In genomic region chr5:172444626-172445365, GRCh38 we compare ENCODE assay signal across 13 cellular contexts. TPM values are rescaled to one million over a fixed set of nuclear protein-coding genes. Genes with fewer than 3 reads are reported as not detected.
A peak's percentile ranks its signal among the peaks of the same experiment; 100 is the strongest.
DNase-seq lines count a peak whose midpoint lies in the region; ATAC-seq and TF ChIP-seq lines count a peak whose summit lies in the region.
"Had no signal": no experiment of that assay in that cellular context is flagged by ENCODE, and none has a peak within 500 bp of the region (broad histone marks: within the 10 kb centered on the region; RNA-seq: fewer than 3 reads in every experiment).

No MANE protein-coding gene starts in this region.

- TF ChIP-seq CTCF in Calu3 (IDR thresholded peaks at IDR 0.05; ENCODE audit: unreplicated experiment) (no peak), breast epithelium (IDR thresholded peaks at IDR 0.05) (no peak), left lung (IDR thresholded peaks at IDR 0.05) (no peak), smooth muscle cell (IDR thresholded peaks at IDR 0.05; ENCODE audit: borderline replicate concordance, insufficient read depth, poor library complexity, severe bottlenecking) (no peak)

- no peaks in the 10 kb centered on the region for H3K36me3 Mint-ChIP-seq in Calu3 (ENCODE audit: insufficient read depth, unreplicated experiment)

- no peaks in the 10 kb centered on the region for H3F3A ChIP-seq in smooth muscle cell (ENCODE audit: low read depth)

- no peak overlapping the region for H2AFZ ChIP-seq in smooth muscle cell (ENCODE audit: low read depth)

- peaks cover 100% of the 10 kb centered on the region for H4K20me1 ChIP-seq in smooth muscle cell (ENCODE audit: low read depth)

- H3K4me3 ChIP-seq in breast epithelium (peak overlapping the region in 2 of 3 donors; percentile 29 to 54), left lung (no peak overlapping the region), smooth muscle cell (no peak overlapping the region)
- H3K4me3 ChIP-seq: HAP-1 had no signal

- H3K9ac ChIP-seq in smooth muscle cell (ENCODE audit: low read depth): no peak overlapping the region

- DNase-seq in Calu3 (no peak), breast epithelium (ENCODE audit: low spot score in 2 of 2) (no peak), left lung (peak; percentile 35 to 42), smooth muscle cell (lab: John Stamatoyannopoulos, UW; ENCODE audit: unreplicated experiment) (no peak), NCI-H1048 (lab: John Stamatoyannopoulos, UW) (no peak)
- DNase-seq in central memory CD4-positive, alpha-beta T cell: no peak
- DNase-seq: activated CD4-positive, alpha-beta T cell treated with anti-CD3 and anti-CD28 coated beads, Interleukin-2, amount 50 U/mL, for 48 hours; DMS53; T1000 had no signal

- no peaks in the 10 kb centered on the region for H3K27me3 Mint-ChIP-seq in Calu3 (ENCODE audit: unreplicated experiment)

- peak overlapping the region; percentile 18 for H3K27ac Mint-ChIP-seq in Calu3 (ENCODE audit: unreplicated experiment)
- H3K27ac Mint-ChIP-seq: activated T-helper 17 cell treated with anti-CD3 and anti-CD28 coated beads, Interleukin-2, amount 50 U/mL, for 72 hours had no signal

- ATAC-seq in left lung (peak; percentile 5), GM21723 (IDR thresholded peaks at IDR 0.05; ENCODE audit: unreplicated experiment) (no peak), HG02588 (IDR thresholded peaks at IDR 0.05; ENCODE audit: unreplicated experiment) (no peak)
- ATAC-seq: activated T-helper 17 cell treated with anti-CD3 and anti-CD28 coated beads, Interleukin-2, amount 50 U/mL, for 72 hours had no signal

- no peaks in the 10 kb centered on the region for H3K9me3 Mint-ChIP-seq in Calu3 (ENCODE audit: low read depth, unreplicated experiment)
- H3K9me3 Mint-ChIP-seq: activated T-helper 17 cell treated with anti-CD3 and anti-CD28 coated beads, Interleukin-2, amount 50 U/mL, for 72 hours had no signal

- H3K27me3 ChIP-seq in breast epithelium: no peaks in the 10 kb centered on the region
- no peaks in the 10 kb centered on the region for H3K27me3 ChIP-seq in left lung
- H3K27me3 ChIP-seq in smooth muscle cell (ENCODE audit: low read depth): no peaks in the 10 kb centered on the region

- H3K79me2 ChIP-seq in smooth muscle cell (ENCODE audit: low read depth): peaks cover 98% of the 10 kb centered on the region

- WGBS in smooth muscle cell (ENCODE audit: low lambda C conversion rate): 90% methylated on average over 8 of the region's 8 CpGs

- H3K27ac ChIP-seq in breast epithelium (peak overlapping the region; percentile 78 to 85), left lung (peak overlapping the region in 1 of 2 donors; percentile 28), smooth muscle cell (ENCODE audit: low read depth) (peak overlapping the region; percentile 83)

- BruUV-seq in Calu3 (replicated peaks; lab: Mats Ljungman, UMichigan): no TSS peak

- H3K4me3 Mint-ChIP-seq in Calu3 (ENCODE audit: low read depth, unreplicated experiment): no peak overlapping the region
- H3K4me3 Mint-ChIP-seq: activated T-helper 17 cell treated with anti-CD3 and anti-CD28 coated beads, Interleukin-2, amount 50 U/mL, for 72 hours had no signal

- H3K4me1 ChIP-seq in breast epithelium (peaks cover 7 to 23% of the 10 kb centered on the region in 2 donors), left lung (peaks cover 18 to 72% of the 10 kb centered on the region in 2 donors), smooth muscle cell (ENCODE audit: low read depth) (peaks cover 14% of the 10 kb centered on the region)
- H3K4me1 ChIP-seq: HAP-1 had no signal

- CTCF ChIA-PET in Calu3 (lab: Charles Lee): interaction anchor here (0.9 to 1.4 kb wide), 2 partner anchors 8 to 16 kb away, joined by 4 to 7 read pairs; no protein-coding TSS in a partner anchor

- H3K4me2 ChIP-seq in smooth muscle cell: peak overlapping the region; percentile 57

- intact Hi-C loops in Calu3 (cut with micrococcal nuclease; ENCODE audit: unreplicated experiment) (no loop called here), breast epithelium (cut with DNase I; ENCODE audit: low total_unique reads) (no loop called here), left lung (cut with DNase I) (no loop called here)

- H3K36me3 ChIP-seq in breast epithelium (no peaks in the 10 kb centered on the region), left lung (peaks cover 0 to 2% of the 10 kb centered on the region in 2 donors), smooth muscle cell (ENCODE audit: low read depth) (no peaks in the 10 kb centered on the region)

- no peak for TF ChIP-seq POLR2A in breast epithelium (IDR thresholded peaks at IDR 0.05)

- H3K4me1 Mint-ChIP-seq in Calu3 (ENCODE audit: low read depth, unreplicated experiment): peaks cover 24% of the 10 kb centered on the region

- H3K9me3 ChIP-seq in breast epithelium (no peaks in the 10 kb centered on the region), left lung (no peaks in the 10 kb centered on the region), smooth muscle cell (replicated peaks; ENCODE audit: low read depth) (no peaks in the 10 kb centered on the region)
- H3K9me3 ChIP-seq: HAP-1 had no signal

RNA-seq across cellular contexts. Expression of gene SH3PXD2B, which starts 9.5 kb away (rescaled TPM):
- total RNA-seq in Calu3 (2022) (20.1 and 25.6 TPM in 2 replicates), breast epithelium (100 to 1,000 TPM in 1 of 3 donors, 10 to 100 TPM in 2; 35.3 to 118 (median 43.9) TPM), left lung (10 to 100 TPM; 50.7 to 57.5 TPM), smooth muscle cell (36.5 and 36.7 TPM in 2 replicates)
- polyA plus RNA-seq in smooth muscle cell: 39.4 and 43.7 TPM in 2 replicates

Comparison
In these comparisons a context has a peak if more than half of its experiments do, and no peak if none do; other contexts are left out.
1. DNase-seq: peak in left lung (2 of 2); none in Calu3 (single experiment), breast epithelium (0 of 2), smooth muscle cell (single experiment), central memory CD4-positive, alpha-beta T cell (single experiment) and NCI-H1048 (single experiment).
2. H3K4me3 ChIP-seq: peak in breast epithelium (2 of 3); none in left lung (0 of 2) and smooth muscle cell (single experiment).